11 cellular contexts compared by ENCODE assay signal in the genomic region with DNA sequence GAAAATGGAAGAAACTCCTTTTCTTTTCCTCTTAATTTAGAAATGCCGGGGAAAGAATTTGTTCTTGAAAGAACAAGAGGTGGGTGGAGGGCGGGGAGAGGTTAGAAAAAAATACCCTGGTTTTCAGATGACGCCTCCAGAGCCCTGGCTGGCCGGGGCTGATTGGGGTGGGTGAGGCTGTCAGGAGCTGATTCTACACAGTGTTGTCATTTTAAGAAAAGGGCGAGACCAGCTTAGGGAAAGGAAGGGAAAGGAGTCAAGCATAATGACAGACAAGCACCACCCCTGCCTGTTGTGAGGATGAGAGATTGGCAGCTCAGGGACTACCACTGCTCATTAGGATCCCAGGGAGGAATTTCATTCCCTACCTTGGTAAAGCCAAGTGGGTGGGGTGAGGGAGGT. TPM values are rescaled to one million over a fixed set of nuclear protein-coding genes. Genes with fewer than 3 reads are reported as not detected.
DNase-seq lines count a peak whose midpoint lies in the region; ATAC-seq and TF ChIP-seq lines count a peak whose summit lies in the region.
"Had no signal": no experiment of that assay in that cellular context is flagged by ENCODE, and none has a peak within 500 bp of the region (broad histone marks: within the 10 kb centered on the region; RNA-seq: fewer than 3 reads in every experiment).

No MANE protein-coding gene starts in this region.

- H3K27me3 ChIP-seq in RWPE2 (ENCODE audit: insufficient read depth, poor library complexity, severe bottlenecking) = no peaks in the 10 kb centered on the region
- H3K27me3 ChIP-seq in muscle layer of colon (ENCODE audit: control insufficient read depth in 1 of 2, insufficient read depth in 2 of 2, low read length in 2 of 2) = no peaks in the 10 kb centered on the region
- no peaks in the 10 kb centered on the region for H3K27me3 ChIP-seq in upper lobe of left lung

- H3K4me1 ChIP-seq in RWPE2 (ENCODE audit: insufficient read depth, poor library complexity, severe bottlenecking) (peaks cover 14% of the 10 kb centered on the region), muscle layer of colon (ENCODE audit: insufficient read depth, low read length) (peaks cover 21% of the 10 kb centered on the region), upper lobe of left lung (peaks cover 2 to 11% (median 7%) of the 10 kb centered on the region in 4 donors)

- H3K36me3 ChIP-seq in RWPE2 (ENCODE audit: low read depth) (no peaks in the 10 kb centered on the region), muscle layer of colon (ENCODE audit: insufficient read depth, low read length) (no peaks in the 10 kb centered on the region), upper lobe of left lung (no peaks in the 10 kb centered on the region)

- 23 to 31% methylated on average over 5 of the region's 5 CpGs for WGBS in upper lobe of left lung, 2 donors

- H3K9me3 ChIP-seq in RWPE2 (ENCODE audit: severe bottlenecking) = no peaks in the 10 kb centered on the region
- no peaks in the 10 kb centered on the region for H3K9me3 ChIP-seq in muscle layer of colon (ENCODE audit: low read length)
- no peaks in the 10 kb centered on the region for H3K9me3 ChIP-seq in upper lobe of left lung

- H3K27ac ChIP-seq in RWPE2 (ENCODE audit: poor library complexity, severe bottlenecking) (peak overlapping the region; percentile 53), muscle layer of colon (ENCODE audit: low read depth, low read length) (no peak overlapping the region), upper lobe of left lung (peak overlapping the region; percentile 42 to 73 (median 70))

- no peak for TF ChIP-seq CTCF in RWPE2 (IDR thresholded peaks at IDR 0.05; ENCODE audit: poor library complexity, severe bottlenecking)
- no peak for TF ChIP-seq CTCF in upper lobe of left lung (IDR thresholded peaks at IDR 0.05)
- no peak for TF ChIP-seq CTCF in foreskin fibroblast (IDR thresholded peaks at IDR 0.05; ENCODE audit: low read depth, low read length)

- ATAC-seq in RWPE2 (ENCODE audit: low read depth) (peak; percentile 55; the same call in 2 of the 3 replicates), esophagus mucosa (peak; percentile 70), upper lobe of left lung (ENCODE audit: low FRiP score in 2 of 2) (peak in 1 of 2 donors; percentile 86), HG02973 (IDR thresholded peaks at IDR 0.05; ENCODE audit: unreplicated experiment) (no peak)
- no peak for ATAC-seq in stimulated activated naive CD8-positive, alpha-beta T cell treated with anti-CD3 and anti-CD28 coated beads, Interleukin-15, Interleukin-2, amounts not matched to agents 100 U/mL and 50 U/mL, for 24 hours

- H3K9ac ChIP-seq in muscle layer of colon (ENCODE audit: low read length) = no peak overlapping the region

- DNase-seq in RWPE2 (ENCODE audit: low spot score) = no peak
- DNase-seq in upper lobe of left lung = no peak
- DNase-seq in stimulated activated naive CD8-positive, alpha-beta T cell treated with anti-CD3 and anti-CD28 coated beads, Interleukin-15, Interleukin-2, amounts not matched to agents 100 U/mL and 50 U/mL, for 24 hours = no peak
- no peak for DNase-seq in NCI-H2029 treated with DMSO at 0.1 percent for 48 hours (lab: John Stamatoyannopoulos, UW)
- DNase-seq in foreskin fibroblast = no peak
- DNase-seq: NCI-H2081 treated with DMSO at 0.1 percent for 48 hours had no signal

- no peak overlapping the region for H3K4me3 ChIP-seq in RWPE2 (ENCODE audit: severe bottlenecking)
- peak overlapping the region; percentile 2 to 13 for H3K4me3 ChIP-seq in muscle layer of colon (ENCODE audit: low read depth in 1 of 2, low read length in 2 of 2)
- peak overlapping the region in 2 of 4 donors; percentile 21 to 24 for H3K4me3 ChIP-seq in upper lobe of left lung
- H3K4me3 ChIP-seq in foreskin fibroblast (ENCODE audit: low read depth in 1 of 2, low read length in 2 of 2) = no peak overlapping the region

- TF ChIP-seq EP300 in upper lobe of left lung (IDR thresholded peaks at IDR 0.05) = no peak

- TF ChIP-seq POLR2A in upper lobe of left lung (IDR thresholded peaks at IDR 0.05) = no peak

RNA-seq across cellular contexts. Expression of gene FAM180A, which starts 9.9 kb away (rescaled TPM):
- 0.68 TPM for total RNA-seq in esophagus mucosa
- total RNA-seq in upper lobe of left lung = 1 to 10 TPM in 4 of 6 donors, not detected in 2; 1.0 to 4.8 (median 2.5) TPM
- total RNA-seq: activated T-helper 1 cell treated with anti-CD3 and anti-CD28 coated beads, Interleukin-12 subunit alpha, Interleukin-12 subunit beta, Interleukin-2, Interleukin-4 antibody, amounts not matched to agents 30 ng/mL and 10 ng/mL and 1 ng/mL, durations not matched to agents 14 hours and 24 hours and 36 hours; T-helper 2 cell treated with Interferon-gamma antibody and Interleukin-4, amounts not matched to agents 100 ng/mL and 5 ng/mL, for 36 hours had no signal

RNA-seq across cellular contexts. Expression of gene SLC13A4, which starts 30.5 kb away (rescaled TPM):
- total RNA-seq in esophagus mucosa (3.0 TPM), upper lobe of left lung (under 1 TPM in 2 of 6 donors, not detected in 4; 0.20 to 0.30 TPM)
- total RNA-seq: activated T-helper 1 cell treated with anti-CD3 and anti-CD28 coated beads, Interleukin-12 subunit alpha, Interleukin-12 subunit beta, Interleukin-2, Interleukin-4 antibody, amounts not matched to agents 30 ng/mL and 10 ng/mL and 1 ng/mL, durations not matched to agents 14 hours and 24 hours and 36 hours; T-helper 2 cell treated with Interferon-gamma antibody and Interleukin-4, amounts not matched to agents 100 ng/mL and 5 ng/mL, for 36 hours had no signal

Comparison
In these comparisons a context has a peak if more than half of its experiments do, and no peak if none do; other contexts are left out.
1. ATAC-seq: peak in RWPE2 (single experiment) and esophagus mucosa (single experiment); none in stimulated activated naive CD8-positive, alpha-beta T cell treated with anti-CD3 and anti-CD28 coated beads, Interleukin-15, Interleukin-2, amounts not matched to agents 100 U/mL and 50 U/mL, for 24 hours (single experiment) and HG02973 (single experiment).
2. H3K4me3 ChIP-seq: peak in muscle layer of colon (2 of 2); none in RWPE2 (single experiment) and foreskin fibroblast (0 of 2).